11 cellular contexts compared by ENCODE assay signal in the genomic region with DNA sequence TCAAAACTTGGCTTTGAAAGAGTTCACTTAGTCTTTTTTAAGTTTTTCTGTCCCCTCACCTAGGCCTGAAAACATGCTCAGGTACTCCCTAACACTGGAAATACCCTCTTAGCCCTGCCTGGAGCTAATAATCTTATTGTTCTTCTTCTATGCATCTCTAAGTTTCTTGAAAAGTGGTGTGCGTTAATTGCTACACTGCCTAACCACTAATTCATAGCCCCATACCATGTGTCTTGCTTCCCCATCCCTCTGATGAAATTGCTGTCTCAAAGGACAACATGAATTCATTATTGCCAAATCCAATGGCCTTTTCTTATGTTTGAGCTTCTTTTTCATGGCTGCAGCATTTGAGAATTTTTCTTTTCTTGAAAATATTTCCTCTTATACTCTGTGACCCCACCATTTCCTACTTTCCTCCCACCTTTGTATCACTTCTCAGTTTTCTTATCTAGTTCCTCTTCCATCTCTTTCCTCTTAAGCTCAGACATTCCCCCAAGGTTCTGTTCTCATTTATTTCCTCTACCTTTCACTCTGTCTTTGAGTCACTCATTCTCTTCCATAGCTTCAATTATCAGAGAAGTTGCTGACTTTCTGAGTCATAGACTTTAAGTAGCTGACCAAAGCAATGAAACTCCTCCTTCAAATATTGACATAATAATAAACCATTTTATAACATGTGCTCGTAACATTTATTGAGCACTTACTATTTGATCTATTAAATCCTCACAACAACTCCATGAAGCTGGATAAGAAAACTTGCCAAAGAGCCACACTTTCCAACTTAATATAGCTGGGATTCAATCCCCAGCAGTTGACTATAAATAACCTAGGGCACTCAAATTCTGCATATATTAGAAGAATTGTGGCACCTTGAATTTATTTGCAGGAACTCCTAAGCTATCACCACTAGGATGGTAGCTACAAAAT. TPM values are rescaled to one million over a fixed set of nuclear protein-coding genes. Genes with fewer than 3 reads are reported as not detected.
A peak's percentile ranks its signal among the peaks of the same experiment; 100 is the strongest.
DNase-seq lines count a peak whose midpoint lies in the region; ATAC-seq and TF ChIP-seq lines count a peak whose summit lies in the region.
"Had no signal": no experiment of that assay in that cellular context is flagged by ENCODE, and none has a peak within 500 bp of the region (broad histone marks: within the 10 kb centered on the region; RNA-seq: fewer than 3 reads in every experiment).

No MANE protein-coding gene starts in this region.

- H3K4me1 ChIP-seq in uterus: no peaks in the 10 kb centered on the region
- H3K4me1 ChIP-seq: heart right ventricle, prostate gland had no signal

- peak; percentile 81 for ATAC-seq in GM18870 (IDR thresholded peaks at IDR 0.05; ENCODE audit: unreplicated experiment)
- ATAC-seq in HG02885 (IDR thresholded peaks at IDR 0.05; ENCODE audit: poor library complexity, unreplicated experiment): peak; percentile 84
- peak; percentile 93 for ATAC-seq in memory B cell (ENCODE audit: low read depth)
- ATAC-seq: heart right ventricle; stimulated activated naive CD8-positive, alpha-beta T cell treated with anti-CD3 and anti-CD28 coated beads, Interleukin-15, amount 100 ng/mL, for 72 hours had no signal

- no peaks in the 10 kb centered on the region for H3K27me3 ChIP-seq in uterus
- H3K27me3 ChIP-seq: heart right ventricle had no signal

- DNase-seq in NOMO-1 treated with DMSO at 0.1 percent for 48 hours (lab: John Stamatoyannopoulos, UW; ENCODE audit: unreplicated experiment) (peak; percentile 92), memory B cell (ENCODE audit: low spot score in 2 of 2) (no peak), NCI-H187 treated with DMSO at 0.1 percent for 48 hours (lab: John Stamatoyannopoulos, UW) (no peak), NCI-H446 treated with DMSO at 0.1 percent for 48 hours (lab: John Stamatoyannopoulos, UW) (no peak), uterus (no peak)
- no peak for DNase-seq in activated naive CD4-positive, alpha-beta T cell (lab: John Stamatoyannopoulos, UW)
- DNase-seq: heart right ventricle; stimulated activated naive CD8-positive, alpha-beta T cell treated with anti-CD3 and anti-CD28 coated beads, Interleukin-15, amount 100 ng/mL, for 72 hours had no signal

- peaks cover 2% of the 10 kb centered on the region for H3K36me3 Mint-ChIP-seq in memory B cell

- intact Hi-C loops in uterus (cut with DNase I; ENCODE audit: low total_unique reads): no loop called here

- H3K9me3 ChIP-seq in uterus: no peaks in the 10 kb centered on the region
- H3K9me3 ChIP-seq: prostate gland had no signal

- peak overlapping the region; percentile 75 for H3K27ac Mint-ChIP-seq in memory B cell

- no peak for TF ChIP-seq CTCF in uterus (IDR thresholded peaks at IDR 0.05)

- no peak overlapping the region for H3K4me3 ChIP-seq in uterus
- H3K4me3 ChIP-seq: heart right ventricle, prostate gland had no signal

- no peak overlapping the region for H3K27ac ChIP-seq in uterus
- H3K27ac ChIP-seq: heart right ventricle, prostate gland had no signal

- H3K4me3 Mint-ChIP-seq in memory B cell: peak overlapping the region; percentile 28
- H3K4me3 Mint-ChIP-seq: stimulated activated naive CD8-positive, alpha-beta T cell treated with anti-CD3 and anti-CD28 coated beads, Interleukin-15, amount 100 ng/mL, for 72 hours had no signal

- H3K36me3 ChIP-seq in uterus: no peaks in the 10 kb centered on the region
- H3K36me3 ChIP-seq: heart right ventricle, prostate gland had no signal

- H3K9me3 Mint-ChIP-seq in memory B cell: peaks cover 10% of the 10 kb centered on the region

- TF ChIP-seq POLR2A in uterus (IDR thresholded peaks at IDR 0.05): no peak

- no peaks in the 10 kb centered on the region for H3K27me3 Mint-ChIP-seq in memory B cell
- H3K27me3 Mint-ChIP-seq: stimulated activated naive CD8-positive, alpha-beta T cell treated with anti-CD3 and anti-CD28 coated beads, Interleukin-15, amount 100 ng/mL, for 72 hours had no signal

- peaks cover 18% of the 10 kb centered on the region for H3K4me1 Mint-ChIP-seq in memory B cell

RNA-seq across cellular contexts. Expression of a gene that starts 35.5 kb away (rescaled TPM):
- not detected for total RNA-seq in uterus
- total RNA-seq: heart right ventricle, prostate gland had no signal
